24 cellular contexts compared by ENCODE assay signal in the genomic region with DNA sequence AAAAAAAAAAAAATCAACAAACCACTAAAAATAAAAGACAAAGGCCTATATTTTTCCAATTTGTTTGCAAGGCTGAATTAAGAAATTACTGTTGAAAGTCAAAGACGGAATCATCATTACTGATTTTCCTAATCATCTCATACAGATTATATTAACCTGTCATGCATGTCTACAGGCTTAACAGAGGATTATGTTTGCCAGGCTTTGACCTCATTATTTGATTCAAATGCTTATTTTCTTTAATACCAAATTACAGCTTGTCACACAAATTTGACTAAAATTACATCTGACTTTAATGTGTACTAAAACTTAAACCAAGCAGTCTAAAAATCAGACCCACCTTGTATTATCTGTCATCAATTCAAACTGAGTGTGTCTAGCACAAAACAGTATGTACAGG.
"Had no signal": no experiment of that assay in that cellular context is flagged by ENCODE, and none has a peak within 500 bp of the region (broad histone marks: within the 10 kb centered on the region; RNA-seq: fewer than 3 reads in every experiment).

No MANE protein-coding gene starts in this region.

- H3K9me3 ChIP-seq: ascending aorta had no signal

- H3K27ac ChIP-seq: ascending aorta, cardiac muscle cell had no signal

- ATAC-seq: activated CD8-positive, alpha-beta T cell treated with anti-CD3 and anti-CD28 coated beads, Interleukin-2, amount 10 ng/mL, durations not matched to agents 7 days and 5 days; activated naive CD4-positive, alpha-beta T cell treated with anti-CD3 and anti-CD28 coated beads, Interleukin-2, amount 50 U/mL, for 72 hours; activated naive CD8-positive, alpha-beta T cell treated with anti-CD3 and anti-CD28 coated beads, Interleukin-2, amount 50 U/mL, for 24 hours; PC-3; WTC11 had no signal

- FAIRE-seq: RCC 7860 had no signal

- DNase-seq: activated CD4-positive, alpha-beta T cell treated with anti-CD3 and anti-CD28 coated beads for 48 hours; activated CD4-positive, alpha-beta T cell treated with anti-CD3 and anti-CD28 coated beads, Interleukin-2, amount 50 U/mL, for 4 hours; activated CD4-positive, CD25-positive, alpha-beta regulatory T cell treated with anti-CD3 and anti-CD28 coated beads, Interleukin-2, amount 50 U/mL, for 72 hours; activated CD8-positive, alpha-beta memory T cell treated with anti-CD3 and anti-CD28 coated beads, Interleukin-2, amount 50 U/mL, for 48 hours; activated CD8-positive, alpha-beta T cell treated with anti-CD3 and anti-CD28 coated beads, Interleukin-2, amount 10 ng/mL, durations not matched to agents 7 days and 5 days; activated effector memory CD4-positive, alpha-beta T cell treated with anti-CD3 and anti-CD28 coated beads, Interleukin-2, amount 50 U/mL, for 16 hours; activated naive CD4-positive, alpha-beta T cell treated with Interleukin-2 at 50 U/mL for 16 hours; activated naive CD8-positive, alpha-beta T cell treated with anti-CD3 and anti-CD28 coated beads, Interleukin-2, amount 50 U/mL, for 24 hours; activated T-cell treated with anti-CD3 and anti-CD28 coated beads, Interleukin-2, amount 50 U/mL, for 1 hour; amniotic stem cell; NCI-H1092; NCI-H1417; NCI-H2029; NCI-H2107; NCI-H2171 treated with DMSO at 0.1 percent for 48 hours; NCI-H226; NCI-H526 treated with DMSO at 0.1 percent for 48 hours; PC-3; SHP77 treated with DMSO at 0.1 percent for 48 hours had no signal

- H3K4me3 ChIP-seq: ascending aorta, cardiac muscle cell had no signal

- H3K27me3 ChIP-seq: ascending aorta, cardiac muscle cell had no signal
